In the genomic region with DNA sequence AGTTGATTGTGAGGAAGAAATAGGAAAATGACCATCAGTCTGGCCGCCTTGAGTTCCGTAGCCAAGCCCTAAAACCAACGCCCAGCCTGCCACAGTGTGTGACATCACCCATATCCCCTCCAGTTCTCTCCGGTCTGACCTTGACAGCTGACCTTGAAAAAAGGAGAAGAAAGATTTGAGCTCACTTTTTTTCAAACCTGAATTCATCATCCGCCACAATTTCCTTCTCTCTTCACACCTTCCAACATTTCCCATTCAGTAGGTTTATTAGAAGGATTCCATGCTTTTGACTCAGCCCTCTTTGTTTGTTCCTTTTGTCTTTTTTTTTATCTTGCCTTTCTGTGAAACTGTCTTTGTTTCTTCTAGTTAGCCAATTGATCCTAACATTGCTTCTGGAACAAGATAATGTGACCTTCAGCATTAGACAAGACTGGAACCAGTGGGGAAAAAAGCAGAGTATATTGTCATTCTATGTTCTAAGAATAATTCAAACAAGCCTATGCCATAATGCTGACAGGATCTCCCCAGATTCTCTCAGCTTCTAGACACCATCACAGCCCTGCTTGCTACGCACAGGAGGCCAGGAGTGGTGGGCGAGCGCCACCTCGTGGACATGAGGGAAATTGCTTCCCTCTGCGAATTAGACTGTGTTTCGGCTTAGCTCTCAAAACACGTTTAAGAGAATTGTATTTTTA, we compare ENCODE assay signal across 8 cellular contexts.
DNase-seq lines count a peak whose midpoint lies in the region; ATAC-seq, FAIRE-seq and TF ChIP-seq lines count a peak whose summit lies in the region.

No MANE protein-coding gene starts in this region.

- H3K4me1 ChIP-seq in mesendoderm (ENCODE audit: control insufficient read depth, low read depth, low read length) = no peaks in the 10 kb centered on the region

- ATAC-seq in GM19452 (IDR thresholded peaks at IDR 0.05; ENCODE audit: unreplicated experiment) (peak; percentile 90), HG03442 (IDR thresholded peaks at IDR 0.05; ENCODE audit: unreplicated experiment) (peak; percentile 93)
- no peak for ATAC-seq in stimulated activated naive CD8-positive, alpha-beta T cell treated with anti-CD3 and anti-CD28 coated beads, Interleukin-15, Interleukin-2, amounts not matched to agents 100 U/mL and 50 U/mL, for 24 hours

- WGBS in mesendoderm (ENCODE audit: extremely low coverage, insufficient coverage, low lambda C conversion rate) = no CpG with 5 or more reads among the region's 12 CpGs

- no peak overlapping the region for H2AK5ac ChIP-seq in mesendoderm (ENCODE audit: low read length)

- H3K27ac Mint-ChIP-seq in endothelial cell (ENCODE audit: unreplicated experiment) = no peak overlapping the region

- H3K27me3 Mint-ChIP-seq in endothelial cell (ENCODE audit: unreplicated experiment) = no peaks in the 10 kb centered on the region

- no peak overlapping the region for H2BK120ac ChIP-seq in mesendoderm (ENCODE audit: low read depth, low read length)

- no peak overlapping the region for H3K9ac ChIP-seq in mesendoderm (ENCODE audit: low read length)

- H3K36me3 Mint-ChIP-seq in endothelial cell (ENCODE audit: low read depth, unreplicated experiment) = no peaks in the 10 kb centered on the region

- H4K8ac ChIP-seq in mesendoderm (ENCODE audit: low read depth, low read length) = no peak overlapping the region

- H3K4me2 ChIP-seq in mesendoderm (ENCODE audit: low read length) = no peak overlapping the region

- H3K4me1 Mint-ChIP-seq in endothelial cell (ENCODE audit: unreplicated experiment) = peaks cover 14% of the 10 kb centered on the region

- H3K23ac ChIP-seq in mesendoderm (ENCODE audit: low read length) = no peak overlapping the region

- no peaks in the 10 kb centered on the region for H3K79me2 ChIP-seq in mesendoderm (ENCODE audit: control insufficient read depth, insufficient read depth, low read length)

- peak; percentile 93 for FAIRE-seq in D721Med (lab: Jason Lieb, UNC)

- H4K5ac ChIP-seq in mesendoderm (ENCODE audit: low read length) = no peak overlapping the region

- H3K79me1 ChIP-seq in mesendoderm (ENCODE audit: low read length) = no peaks in the 10 kb centered on the region

- no peaks in the 10 kb centered on the region for H3K9me3 Mint-ChIP-seq in endothelial cell (ENCODE audit: unreplicated experiment)

- peak; percentile 51 for DNase-seq in D721Med (ENCODE audit: insufficient read length, low spot score)
- peak; percentile 7 for DNase-seq in NCI-H510A (lab: John Stamatoyannopoulos, UW)
- DNase-seq in activated CD4-positive, alpha-beta T cell treated with anti-CD3 and anti-CD28 coated beads, Interleukin-2, amount 50 U/mL, for 24 hours (ENCODE audit: low read depth in 1 of 2, low spot score in 1 of 2) = peak; percentile 8 to 13
- DNase-seq in endothelial cell (ENCODE audit: low spot score) = peak; percentile 78
- DNase-seq in mesendoderm = peak; percentile 74
- peak; percentile 63 for DNase-seq in stimulated activated naive CD8-positive, alpha-beta T cell treated with anti-CD3 and anti-CD28 coated beads, Interleukin-15, Interleukin-2, amounts not matched to agents 100 U/mL and 50 U/mL, for 24 hours

- TF ChIP-seq CTCF in D721Med (IDR thresholded peaks at IDR 0.05; ENCODE audit: insufficient read depth, missing control alignments) (peak; percentile 99), endothelial cell (IDR thresholded peaks at IDR 0.05; ENCODE audit: unreplicated experiment) (peak; percentile 97)

- H2BK15ac ChIP-seq in mesendoderm (replicated peaks; ENCODE audit: low read depth) = no peak overlapping the region

- no peaks in the 10 kb centered on the region for H3K36me3 ChIP-seq in mesendoderm (ENCODE audit: control insufficient read depth, insufficient read depth, low read length)

- H3K56ac ChIP-seq in mesendoderm (ENCODE audit: low read length) = no peak overlapping the region

- H3K4me3 Mint-ChIP-seq in endothelial cell (ENCODE audit: unreplicated experiment) = no peak overlapping the region

- H3K4me3 ChIP-seq in mesendoderm (ENCODE audit: low read length) = no peak overlapping the region

- no peak overlapping the region for H2BK5ac ChIP-seq in mesendoderm (ENCODE audit: low read length)

- H3K4ac ChIP-seq in mesendoderm (ENCODE audit: low read depth, low read length) = no peak overlapping the region

- no peaks in the 10 kb centered on the region for H3K27me3 ChIP-seq in mesendoderm (ENCODE audit: insufficient read depth, low read length, poor library complexity)

- H3K18ac ChIP-seq in mesendoderm (ENCODE audit: low read length) = no peak overlapping the region

- no peak overlapping the region for H3K27ac ChIP-seq in mesendoderm (ENCODE audit: low read depth, low read length)

Comparison
In these comparisons a context has a peak if more than half of its experiments do, and no peak if none do; other contexts are left out.
1. DNase-seq: peak in every context shown above with its lines; median percentile 78 in endothelial cell; 74 in mesendoderm; 63 in stimulated activated naive CD8-positive, alpha-beta T cell treated with anti-CD3 and anti-CD28 coated beads, Interleukin-15, Interleukin-2, amounts not matched to agents 100 U/mL and 50 U/mL, for 24 hours; 51 in D721Med; 10 in activated CD4-positive, alpha-beta T cell treated with anti-CD3 and anti-CD28 coated beads, Interleukin-2, amount 50 U/mL, for 24 hours; 7 in NCI-H510A.